12 cellular contexts compared by ENCODE assay signal in the genomic region with DNA sequence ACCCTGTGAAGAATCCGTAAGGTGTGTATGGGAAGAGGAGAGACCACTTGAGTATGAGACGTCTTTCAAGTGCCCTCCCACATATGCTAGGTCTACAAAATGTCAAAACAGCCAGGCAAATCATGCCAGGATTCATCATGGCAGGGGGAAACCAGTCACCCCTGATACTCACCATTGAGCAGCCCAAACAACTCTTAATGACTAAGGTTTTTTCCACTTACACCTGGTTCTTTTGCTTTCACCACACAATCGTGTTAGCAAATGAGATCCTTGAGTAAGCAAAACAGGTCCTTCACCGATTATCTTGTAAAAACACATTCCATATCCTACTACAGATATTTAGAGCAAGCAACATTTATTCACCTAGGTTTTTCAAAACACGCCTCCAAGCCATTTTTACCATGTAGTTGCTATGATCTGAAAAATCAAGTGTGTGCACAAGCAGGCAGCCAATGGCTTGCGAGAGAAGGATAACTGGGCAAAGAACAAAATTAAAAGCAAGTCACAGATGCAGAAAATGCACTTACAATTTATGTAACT.
DNase-seq lines count a peak whose midpoint lies in the region; ATAC-seq, FAIRE-seq and TF ChIP-seq lines count a peak whose summit lies in the region.
"Had no signal": no experiment of that assay in that cellular context is flagged by ENCODE, and none has a peak within 500 bp of the region (broad histone marks: within the 10 kb centered on the region; RNA-seq: fewer than 3 reads in every experiment).

No MANE protein-coding gene starts in this region.

- H3K9me3 ChIP-seq in astrocyte (ENCODE audit: insufficient read depth, low read depth, low read length) (no peaks in the 10 kb centered on the region), neural progenitor cell (ENCODE audit: low read depth) (no peaks in the 10 kb centered on the region)

- peak overlapping the region; percentile 76 for H3K27ac Mint-ChIP-seq in T-helper 2 cell treated with Interferon-gamma antibody and Interleukin-4, amounts not matched to agents 5 μg/mL and 100 μg/mL, for 36 hours
- no peak overlapping the region for H3K27ac Mint-ChIP-seq in astrocyte (ENCODE audit: unreplicated experiment)
- H3K27ac Mint-ChIP-seq in stimulated activated naive CD8-positive, alpha-beta T cell treated with anti-CD3 and anti-CD28 coated beads, Interleukin-15, Interleukin-2, amounts not matched to agents 100 ng/mL and 50 ng/mL, for 24 hours, result peak overlapping the region; percentile 97
- H3K27ac Mint-ChIP-seq in neural progenitor cell, result no peak overlapping the region
- H3K27ac Mint-ChIP-seq: brain, IgD-negative memory B cell had no signal

- no peaks in the 10 kb centered on the region for H3K36me3 ChIP-seq in astrocyte (ENCODE audit: insufficient read depth, low read length)
- no peaks in the 10 kb centered on the region for H3K36me3 ChIP-seq in neural progenitor cell

- H3K4me2 ChIP-seq in astrocyte (ENCODE audit: low read length) (peak overlapping the region; percentile 29), neural progenitor cell (no peak overlapping the region)

- peaks cover 3% of the 10 kb centered on the region for H3K9me3 Mint-ChIP-seq in T-helper 2 cell treated with Interferon-gamma antibody and Interleukin-4, amounts not matched to agents 5 μg/mL and 100 μg/mL, for 36 hours
- H3K9me3 Mint-ChIP-seq in astrocyte (ENCODE audit: unreplicated experiment) (no peaks in the 10 kb centered on the region), neural progenitor cell (peaks cover 4% of the 10 kb centered on the region)
- H3K9me3 Mint-ChIP-seq in stimulated activated naive CD8-positive, alpha-beta T cell treated with anti-CD3 and anti-CD28 coated beads, Interleukin-15, Interleukin-2, amounts not matched to agents 100 ng/mL and 50 ng/mL, for 24 hours, result no peaks in the 10 kb centered on the region
- H3K9me3 Mint-ChIP-seq: IgD-negative memory B cell had no signal

- no peak for TF ChIP-seq CTCF in astrocyte (IDR thresholded peaks at IDR 0.05; ENCODE audit: insufficient read depth, low read depth, low read length)
- no peak for TF ChIP-seq CTCF in neural progenitor cell (IDR thresholded peaks at IDR 0.05)

- DNase-seq in activated effector memory CD4-positive, alpha-beta T cell treated with anti-CD3 and anti-CD28 coated beads, Interleukin-2, amount 50 U/mL, for 16 hours, result peak; percentile 75
- DNase-seq in activated effector memory CD4-positive, alpha-beta T cell treated with Interleukin-2 at 50 U/mL for 16 hours, result no peak
- peak; percentile 57 for DNase-seq in T-helper 2 cell treated with Interferon-gamma antibody and Interleukin-4, amounts not matched to agents 5 μg/mL and 100 μg/mL, for 36 hours (ENCODE audit: low spot score)
- DNase-seq in astrocyte (ENCODE audit: low read depth) (no peak), neural progenitor cell (ENCODE audit: low spot score) (no peak), ecto neural progenitor cell (ENCODE audit: low spot score) (no peak)
- DNase-seq: NCI-H1417 treated with DMSO at 0.1 percent for 48 hours had no signal

- no peak for FAIRE-seq in astrocyte (lab: Jason Lieb, UNC)
- FAIRE-seq: urothelium cell line had no signal

- H3K27ac ChIP-seq in astrocyte (ENCODE audit: low read depth, low read length) (no peak overlapping the region), neural progenitor cell (no peak overlapping the region)

- no peaks in the 10 kb centered on the region for H4K20me1 ChIP-seq in astrocyte (ENCODE audit: insufficient read depth, low read length)
- no peaks in the 10 kb centered on the region for H4K20me1 ChIP-seq in neural progenitor cell (ENCODE audit: low read depth)

- peaks cover 74% of the 10 kb centered on the region for H3K4me1 Mint-ChIP-seq in T-helper 2 cell treated with Interferon-gamma antibody and Interleukin-4, amounts not matched to agents 5 μg/mL and 100 μg/mL, for 36 hours (ENCODE audit: low read depth)
- H3K4me1 Mint-ChIP-seq in astrocyte (ENCODE audit: low read depth, unreplicated experiment) (no peaks in the 10 kb centered on the region), neural progenitor cell (no peaks in the 10 kb centered on the region)
- H3K4me1 Mint-ChIP-seq in stimulated activated naive CD8-positive, alpha-beta T cell treated with anti-CD3 and anti-CD28 coated beads, Interleukin-15, Interleukin-2, amounts not matched to agents 100 ng/mL and 50 ng/mL, for 24 hours (ENCODE audit: low read depth), result peaks cover 74% of the 10 kb centered on the region
- H3K4me1 Mint-ChIP-seq: brain had no signal

- peak overlapping the region; percentile 80 for H3K4me3 Mint-ChIP-seq in T-helper 2 cell treated with Interferon-gamma antibody and Interleukin-4, amounts not matched to agents 5 μg/mL and 100 μg/mL, for 36 hours
- no peak overlapping the region for H3K4me3 Mint-ChIP-seq in astrocyte (ENCODE audit: unreplicated experiment)
- peak overlapping the region; percentile 77 for H3K4me3 Mint-ChIP-seq in stimulated activated naive CD8-positive, alpha-beta T cell treated with anti-CD3 and anti-CD28 coated beads, Interleukin-15, Interleukin-2, amounts not matched to agents 100 ng/mL and 50 ng/mL, for 24 hours
- H3K4me3 Mint-ChIP-seq in neural progenitor cell, result no peak overlapping the region
- H3K4me3 Mint-ChIP-seq: brain, IgD-negative memory B cell had no signal

- H2AFZ ChIP-seq in astrocyte (ENCODE audit: low read depth, low read length) (no peak overlapping the region), neural progenitor cell (replicated peaks) (no peak overlapping the region)

- no peaks in the 10 kb centered on the region for H3K27me3 Mint-ChIP-seq in T-helper 2 cell treated with Interferon-gamma antibody and Interleukin-4, amounts not matched to agents 5 μg/mL and 100 μg/mL, for 36 hours (ENCODE audit: low read depth)
- no peaks in the 10 kb centered on the region for H3K27me3 Mint-ChIP-seq in astrocyte (ENCODE audit: low read depth, unreplicated experiment)
- H3K27me3 Mint-ChIP-seq in stimulated activated naive CD8-positive, alpha-beta T cell treated with anti-CD3 and anti-CD28 coated beads, Interleukin-15, Interleukin-2, amounts not matched to agents 100 ng/mL and 50 ng/mL, for 24 hours, result no peaks in the 10 kb centered on the region
- H3K27me3 Mint-ChIP-seq in neural progenitor cell (ENCODE audit: insufficient read depth, low read depth), result peaks cover 4% of the 10 kb centered on the region
- H3K27me3 Mint-ChIP-seq: brain had no signal

- no peaks in the 10 kb centered on the region for H3K79me2 ChIP-seq in astrocyte (ENCODE audit: insufficient read depth, low read length)
- H3K79me2 ChIP-seq in neural progenitor cell (ENCODE audit: low read depth), result no peaks in the 10 kb centered on the region

- H3K27me3 ChIP-seq in astrocyte (ENCODE audit: insufficient read depth, low read length) (no peaks in the 10 kb centered on the region), neural progenitor cell (no peaks in the 10 kb centered on the region)

- no peaks in the 10 kb centered on the region for H3F3A ChIP-seq in neural progenitor cell (ENCODE audit: low read depth)

- no peak overlapping the region for H3K4me3 ChIP-seq in astrocyte (ENCODE audit: insufficient read depth, low read depth, low read length)
- H3K4me3 ChIP-seq in neural progenitor cell, result no peak overlapping the region

- H3K4me1 ChIP-seq in astrocyte (ENCODE audit: insufficient read depth, low read length) (peaks cover 6% of the 10 kb centered on the region), neural progenitor cell (no peaks in the 10 kb centered on the region)

- H3K9ac ChIP-seq in astrocyte (ENCODE audit: low read length) (no peak overlapping the region), neural progenitor cell (no peak overlapping the region)

- H3K36me3 Mint-ChIP-seq in T-helper 2 cell treated with Interferon-gamma antibody and Interleukin-4, amounts not matched to agents 5 μg/mL and 100 μg/mL, for 36 hours (ENCODE audit: low read depth), result peaks cover 6% of the 10 kb centered on the region
- peaks cover 2% of the 10 kb centered on the region for H3K36me3 Mint-ChIP-seq in astrocyte (ENCODE audit: low read depth, unreplicated experiment)
- H3K36me3 Mint-ChIP-seq in stimulated activated naive CD8-positive, alpha-beta T cell treated with anti-CD3 and anti-CD28 coated beads, Interleukin-15, Interleukin-2, amounts not matched to agents 100 ng/mL and 50 ng/mL, for 24 hours (ENCODE audit: low read depth), result no peaks in the 10 kb centered on the region
- no peaks in the 10 kb centered on the region for H3K36me3 Mint-ChIP-seq in neural progenitor cell
- H3K36me3 Mint-ChIP-seq: brain, IgD-negative memory B cell had no signal

- no peak for ATAC-seq in HG02970 (IDR thresholded peaks at IDR 0.05; ENCODE audit: low FRiP score, unreplicated experiment)

Comparison
In these comparisons a context has a peak if more than half of its experiments do, and no peak if none do; other contexts are left out.
1. DNase-seq: peak in activated effector memory CD4-positive, alpha-beta T cell treated with anti-CD3 and anti-CD28 coated beads, Interleukin-2, amount 50 U/mL, for 16 hours (single experiment) and T-helper 2 cell treated with Interferon-gamma antibody and Interleukin-4, amounts not matched to agents 5 μg/mL and 100 μg/mL, for 36 hours (single experiment); none in activated effector memory CD4-positive, alpha-beta T cell treated with Interleukin-2 at 50 U/mL for 16 hours (single experiment), astrocyte (single experiment), neural progenitor cell (single experiment) and ecto neural progenitor cell (single experiment).
2. H3K27ac Mint-ChIP-seq: peak in T-helper 2 cell treated with Interferon-gamma antibody and Interleukin-4, amounts not matched to agents 5 μg/mL and 100 μg/mL, for 36 hours (single experiment) and stimulated activated naive CD8-positive, alpha-beta T cell treated with anti-CD3 and anti-CD28 coated beads, Interleukin-15, Interleukin-2, amounts not matched to agents 100 ng/mL and 50 ng/mL, for 24 hours (single experiment); none in astrocyte (single experiment) and neural progenitor cell (single experiment).
3. H3K4me3 Mint-ChIP-seq: peak in T-helper 2 cell treated with Interferon-gamma antibody and Interleukin-4, amounts not matched to agents 5 μg/mL and 100 μg/mL, for 36 hours (single experiment) and stimulated activated naive CD8-positive, alpha-beta T cell treated with anti-CD3 and anti-CD28 coated beads, Interleukin-15, Interleukin-2, amounts not matched to agents 100 ng/mL and 50 ng/mL, for 24 hours (single experiment); none in astrocyte (single experiment) and neural progenitor cell (single experiment).